ENCODE assay signal across 8 cellular contexts in genomic region chr20:1434571-1435336, GRCh38. TPM values are rescaled to one million over a fixed set of nuclear protein-coding genes. Genes with fewer than 3 reads are reported as not detected.
DNase-seq lines count a peak whose midpoint lies in the region; ATAC-seq and TF ChIP-seq lines count a peak whose summit lies in the region.

No MANE protein-coding gene starts in this region.

- no peak overlapping the region for H3K27ac Mint-ChIP-seq in activated naive CD8-positive, alpha-beta T cell treated with anti-CD3 and anti-CD28 coated beads for 36 hours
- H3K27ac Mint-ChIP-seq in memory B cell: no peak overlapping the region

- peak; percentile 87 for ATAC-seq in GM19372 (IDR thresholded peaks at IDR 0.05; ENCODE audit: low read depth, unreplicated experiment)
- ATAC-seq in HG03432 (IDR thresholded peaks at IDR 0.05; ENCODE audit: unreplicated experiment): peak; percentile 93
- ATAC-seq in memory B cell (ENCODE audit: low read depth): peak; percentile 93

- H3K4me3 Mint-ChIP-seq in activated naive CD8-positive, alpha-beta T cell treated with anti-CD3 and anti-CD28 coated beads for 36 hours: no peak overlapping the region
- H3K4me3 Mint-ChIP-seq in memory B cell: peak overlapping the region; percentile 56

- peaks cover 13% of the 10 kb centered on the region for H3K36me3 Mint-ChIP-seq in activated naive CD8-positive, alpha-beta T cell treated with anti-CD3 and anti-CD28 coated beads for 36 hours
- H3K36me3 Mint-ChIP-seq in memory B cell: no peaks in the 10 kb centered on the region

- H3K27me3 Mint-ChIP-seq in activated naive CD8-positive, alpha-beta T cell treated with anti-CD3 and anti-CD28 coated beads for 36 hours: no peaks in the 10 kb centered on the region
- no peaks in the 10 kb centered on the region for H3K27me3 Mint-ChIP-seq in memory B cell

- TF ChIP-seq CTCF in RWPE1 (conservative IDR thresholded peaks at IDR 0.05; ENCODE audit: low read depth) (no peak), WERI-Rb-1 (IDR thresholded peaks at IDR 0.05; ENCODE audit: low read depth, low read length) (no peak)

- H3K9me3 ChIP-seq in WERI-Rb-1 (ENCODE audit: severe bottlenecking): no peaks in the 10 kb centered on the region

- H3K4me1 Mint-ChIP-seq in activated naive CD8-positive, alpha-beta T cell treated with anti-CD3 and anti-CD28 coated beads for 36 hours: peaks cover 23% of the 10 kb centered on the region
- peaks cover 28% of the 10 kb centered on the region for H3K4me1 Mint-ChIP-seq in memory B cell

- peak; percentile 34 for DNase-seq in COR-L47 (lab: John Stamatoyannopoulos, UW)
- DNase-seq in RWPE1 (ENCODE audit: low spot score): peak; percentile 38
- peak; percentile 68 for DNase-seq in activated naive CD8-positive, alpha-beta T cell treated with anti-CD3 and anti-CD28 coated beads for 36 hours
- DNase-seq in memory B cell (ENCODE audit: low spot score in 2 of 2): peak in 1 of 2 donors; percentile 54
- no peak for DNase-seq in NCI-H1105 treated with DMSO at 0.1 percent for 48 hours (lab: John Stamatoyannopoulos, UW)
- no peak for DNase-seq in WERI-Rb-1

- CTCF ChIA-PET in RWPE1 (lab: Yijun Ruan, JAX): interaction anchor here (1.3 kb wide), 1 partner anchor 53 kb away, joined by 5 read pairs; no protein-coding TSS in a partner anchor

- no peak overlapping the region for H3K4me3 ChIP-seq in WERI-Rb-1 (ENCODE audit: low read depth, low read length)

- H3K27me3 ChIP-seq in WERI-Rb-1 (ENCODE audit: insufficient read depth, low read depth, severe bottlenecking): no peaks in the 10 kb centered on the region

- no peaks in the 10 kb centered on the region for H3K9me3 Mint-ChIP-seq in activated naive CD8-positive, alpha-beta T cell treated with anti-CD3 and anti-CD28 coated beads for 36 hours
- H3K9me3 Mint-ChIP-seq in memory B cell: no peaks in the 10 kb centered on the region

- no peaks in the 10 kb centered on the region; the same call in 1 of the 2 replicates for H3K36me3 ChIP-seq in WERI-Rb-1

- POLR2A ChIA-PET in RWPE1 (lab: Yijun Ruan, JAX; ENCODE audit: low non-redundant PET): no interaction called here

- H3K27ac ChIP-seq in RWPE1: no peak overlapping the region
- no peak overlapping the region for H3K27ac ChIP-seq in WERI-Rb-1

RNA-seq across cellular contexts. Expression of gene NSFL1C, which starts 31.9 kb away (rescaled TPM):
- 10 to 100 TPM; 94.6 to 96.2 TPM for total RNA-seq in activated naive CD8-positive, alpha-beta T cell treated with anti-CD3 and anti-CD28 coated beads for 36 hours

RNA-seq across cellular contexts. Expression of gene FKBP1A, which starts 41.9 kb away (rescaled TPM):
- 100 to 1,000 TPM; 315 to 324 TPM for total RNA-seq in activated naive CD8-positive, alpha-beta T cell treated with anti-CD3 and anti-CD28 coated beads for 36 hours

RNA-seq across cellular contexts. Expression of gene SIRPB2, which starts 56.5 kb away (rescaled TPM):
- not detected for total RNA-seq in activated naive CD8-positive, alpha-beta T cell treated with anti-CD3 and anti-CD28 coated beads for 36 hours

Comparison
In these comparisons a context has a peak if more than half of its experiments do, and no peak if none do; other contexts are left out.
1. DNase-seq: peak in COR-L47 (single experiment), RWPE1 (single experiment) and activated naive CD8-positive, alpha-beta T cell treated with anti-CD3 and anti-CD28 coated beads for 36 hours (single experiment); none in NCI-H1105 treated with DMSO at 0.1 percent for 48 hours (single experiment) and WERI-Rb-1 (single experiment).
2. Peak in every context shown above with its lines, with median percentiles within 50 percentile points of each other: ATAC-seq.